ENCODE assay signal across 8 cellular contexts in the genomic region with DNA sequence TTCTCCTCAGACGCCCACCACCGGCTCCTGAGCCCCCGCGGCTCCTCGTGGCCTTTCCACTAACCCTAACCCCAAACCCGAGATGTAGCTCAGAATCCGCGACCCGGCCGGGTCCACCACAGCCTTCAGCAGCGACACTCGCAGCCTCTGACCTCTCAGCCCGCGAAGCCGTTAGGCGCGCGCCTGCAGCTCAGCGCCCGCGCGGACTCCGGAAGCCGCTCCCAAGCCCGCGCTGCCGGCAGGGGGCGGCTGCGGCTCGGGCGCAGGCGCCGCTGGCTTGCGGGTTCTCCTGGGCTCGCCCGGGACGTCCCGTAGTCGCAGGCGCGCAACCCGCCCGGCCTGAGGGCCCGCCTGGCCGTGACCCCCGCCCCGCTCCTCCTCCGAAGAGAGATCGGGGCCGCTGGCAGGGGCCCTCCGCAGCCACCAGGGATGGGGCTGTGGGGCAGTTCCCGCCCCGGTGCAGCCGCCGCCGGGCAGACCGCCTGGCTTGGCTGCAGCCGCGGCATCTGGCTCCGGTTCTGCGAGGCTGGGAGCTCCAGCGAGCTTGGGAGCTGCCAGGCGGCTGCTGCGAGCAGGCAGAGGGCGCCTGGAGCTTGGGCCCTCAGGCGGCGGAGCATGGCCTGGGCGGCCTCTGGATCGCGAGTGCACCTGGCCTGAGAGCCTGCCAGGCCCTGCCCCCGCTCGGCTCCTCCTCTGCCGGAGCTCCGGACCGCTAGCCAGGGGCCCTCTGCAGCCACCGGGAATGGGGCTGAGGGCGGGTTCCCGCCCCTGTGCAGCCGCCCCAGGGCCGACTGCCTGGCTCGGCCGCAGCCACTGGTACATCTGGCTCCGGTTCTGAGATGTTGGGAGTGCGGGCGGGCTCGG.
DNase-seq lines count a peak whose midpoint lies in the region; ATAC-seq and TF ChIP-seq lines count a peak whose summit lies in the region.

No MANE protein-coding gene starts in this region.

- H3K4me3 ChIP-seq in GM12875 (ENCODE audit: low read depth, low read length) (no peak overlapping the region), endodermal cell (ENCODE audit: low read length) (peak overlapping the region; percentile 69)

- peak; percentile 66 for TF ChIP-seq CTCF in GM12875 (IDR thresholded peaks at IDR 0.05; ENCODE audit: borderline replicate concordance, insufficient read depth, low read depth, low read length)
- TF ChIP-seq CTCF in endodermal cell (conservative IDR thresholded peaks at IDR 0.05), result peak; percentile 80
- TF ChIP-seq CTCF in mesothelial cell of epicardium (IDR thresholded peaks at IDR 0.05; ENCODE audit: unreplicated experiment), result peak; percentile 57

- 28 to 42% methylated on average over 77 to 86 of the region's 86 CpGs for WGBS in endodermal cell (ENCODE audit: insufficient coverage in 1 of 2, insufficient read length in 1 of 2), 2 experiments

- peak; percentile 69 to 88 for DNase-seq in NCI-H524 (lab: John Stamatoyannopoulos, UW)
- DNase-seq in activated CD8-positive, alpha-beta memory T cell treated with anti-CD3 and anti-CD28 coated beads for 24 hours, result peak; percentile 92
- DNase-seq in endodermal cell, result peak; percentile 95
- peak; percentile 73 to 88 for DNase-seq in mesothelial cell of epicardium (ENCODE audit: low spot score in 2 of 2, unreplicated experiment in 2 of 2)
- peak; percentile 52 for DNase-seq in stimulated activated CD8-positive, alpha-beta memory T cell treated with anti-CD3 and anti-CD28 coated beads, Interleukin-15, amount 100 ng/mL, for 24 hours (ENCODE audit: low read depth)
- DNase-seq in OCI-M2 (lab: John Stamatoyannopoulos, UW; ENCODE audit: unreplicated experiment), result no peak

- H3K27ac ChIP-seq in endodermal cell (ENCODE audit: low read depth, low read length), result no peak overlapping the region

- H3K36me3 Mint-ChIP-seq in endodermal cell (ENCODE audit: low read depth), result no peaks in the 10 kb centered on the region
- no peaks in the 10 kb centered on the region for H3K36me3 Mint-ChIP-seq in mesothelial cell of epicardium

- H3K27ac Mint-ChIP-seq in endodermal cell (no peak overlapping the region), mesothelial cell of epicardium (no peak overlapping the region)

- H3K4me3 Mint-ChIP-seq in endodermal cell (peak overlapping the region; percentile 54), mesothelial cell of epicardium (peak overlapping the region; percentile 65)

- H3K4me1 ChIP-seq in endodermal cell (ENCODE audit: control insufficient read depth, insufficient read depth, low read length), result peaks cover 5% of the 10 kb centered on the region

- no peaks in the 10 kb centered on the region for H3K4me1 Mint-ChIP-seq in endodermal cell
- no peaks in the 10 kb centered on the region for H3K4me1 Mint-ChIP-seq in mesothelial cell of epicardium

- H3K27me3 ChIP-seq in endodermal cell (ENCODE audit: control insufficient read depth, insufficient read depth, low read length, poor library complexity, severe bottlenecking), result peaks cover 82% of the 10 kb centered on the region

- peaks cover 13% of the 10 kb centered on the region for H3K9me3 ChIP-seq in endodermal cell (ENCODE audit: control insufficient read depth, low read length)

- no peaks in the 10 kb centered on the region for H3K9me3 Mint-ChIP-seq in endodermal cell
- peaks cover 5% of the 10 kb centered on the region for H3K9me3 Mint-ChIP-seq in mesothelial cell of epicardium

- peak; percentile 78 for ATAC-seq in HG02973 (IDR thresholded peaks at IDR 0.05; ENCODE audit: unreplicated experiment)

- H3K27me3 Mint-ChIP-seq in endodermal cell (ENCODE audit: insufficient read depth), result peaks cover 81% of the 10 kb centered on the region
- peaks cover 82% of the 10 kb centered on the region for H3K27me3 Mint-ChIP-seq in mesothelial cell of epicardium (ENCODE audit: low read depth)

- no peaks in the 10 kb centered on the region for H3K36me3 ChIP-seq in endodermal cell (ENCODE audit: control insufficient read depth, insufficient read depth, low read length)

- H3K9ac ChIP-seq in endodermal cell (ENCODE audit: extremely low read depth, low read length, poor library complexity, severe bottlenecking), result no peak overlapping the region
